30 cellular contexts compared by ENCODE assay signal in the genomic region with DNA sequence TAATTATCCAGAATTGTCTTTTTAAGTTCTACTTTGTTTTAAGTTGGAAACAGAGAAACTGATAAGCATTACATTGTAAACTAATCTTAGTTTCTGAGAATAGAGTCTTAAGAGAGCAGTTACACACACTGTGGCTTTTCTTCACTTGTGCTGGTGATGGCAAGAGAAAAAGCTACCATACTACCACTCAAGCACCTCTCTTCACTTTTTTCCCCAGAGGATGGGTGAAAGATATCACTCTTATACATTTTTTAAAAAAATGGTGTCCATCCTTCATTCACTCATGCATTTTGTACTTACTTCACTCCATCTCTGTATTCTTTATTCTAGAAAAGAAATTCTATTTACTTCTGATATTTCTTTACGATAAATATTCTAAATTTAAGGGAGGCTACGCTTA. TPM values are rescaled to one million over a fixed set of nuclear protein-coding genes. Genes with fewer than 3 reads are reported as not detected.
"Had no signal": no experiment of that assay in that cellular context is flagged by ENCODE, and none has a peak within 500 bp of the region (broad histone marks: within the 10 kb centered on the region; RNA-seq: fewer than 3 reads in every experiment).

No MANE protein-coding gene starts in this region.

- H3K27ac ChIP-seq: stomach, suprapubic skin, testis, thoracic aorta, thyroid gland, tibial artery, tibial nerve, transverse colon, upper lobe of left lung, upper lobe of right lung, uterus, vagina had no signal

- FAIRE-seq: urothelium cell line had no signal

- H3K27me3 ChIP-seq: stomach, suprapubic skin, testis, thyroid gland, tibial artery, tibial nerve, transverse colon, upper lobe of left lung, upper lobe of right lung, uterus, vagina had no signal

- H3K4me1 Mint-ChIP-seq: stimulated activated effector memory CD8-positive, alpha-beta T cell treated with anti-CD3 and anti-CD28 coated beads, Interleukin-12 subunit alpha, Interleukin-12 subunit beta, amount 100 ng/mL, for 72 hours; stimulated activated memory B cell treated with anti-CD40 and anti-IgM and Interleukin-4, amounts not matched to agents 10 μg/mL and 1 μg/mL and 100 μg/mL, for 72 hours; stimulated activated naive B cell treated with anti-CD40 and anti-IgM and Interleukin-4, amounts not matched to agents 10 μg/mL and 1 μg/mL and 100 μg/mL, for 72 hours; stimulated activated naive CD8-positive, alpha-beta T cell treated with anti-CD3 and anti-CD28 coated beads, Interleukin-15, amount 100 ng/mL, for 72 hours had no signal

- H3K36me3 ChIP-seq: stomach, suprapubic skin, thoracic aorta, thyroid gland, tibial artery, tibial nerve, transverse colon, upper lobe of left lung, upper lobe of right lung, uterus, vagina had no signal

- H3K27ac Mint-ChIP-seq: stimulated activated effector memory CD8-positive, alpha-beta T cell treated with anti-CD3 and anti-CD28 coated beads, Interleukin-12 subunit alpha, Interleukin-12 subunit beta, amount 100 ng/mL, for 72 hours; stimulated activated memory B cell treated with anti-CD40 and anti-IgM and Interleukin-4, amounts not matched to agents 10 μg/mL and 1 μg/mL and 100 μg/mL, for 72 hours; stimulated activated naive B cell treated with anti-CD40 and anti-IgM and Interleukin-4, amounts not matched to agents 10 μg/mL and 1 μg/mL and 100 μg/mL, for 72 hours; stimulated activated naive CD8-positive, alpha-beta T cell treated with anti-CD3 and anti-CD28 coated beads, Interleukin-15, amount 100 ng/mL, for 72 hours; stimulated activated naive CD8-positive, alpha-beta T cell treated with anti-CD3 and anti-CD28 coated beads, Interleukin-15, Interleukin-2, amounts not matched to agents 100 ng/mL and 50 ng/mL, for 24 hours; type B pancreatic cell had no signal

- H3K36me3 Mint-ChIP-seq: stimulated activated effector memory CD8-positive, alpha-beta T cell treated with anti-CD3 and anti-CD28 coated beads, Interleukin-12 subunit alpha, Interleukin-12 subunit beta, amount 100 ng/mL, for 72 hours; stimulated activated memory B cell treated with anti-CD40 and anti-IgM and Interleukin-4, amounts not matched to agents 10 μg/mL and 1 μg/mL and 100 μg/mL, for 72 hours; stimulated activated naive B cell treated with anti-CD40 and anti-IgM and Interleukin-4, amounts not matched to agents 10 μg/mL and 1 μg/mL and 100 μg/mL, for 72 hours; type B pancreatic cell had no signal

- H3K9me3 Mint-ChIP-seq: stimulated activated memory B cell treated with anti-CD40 and anti-IgM and Interleukin-4, amounts not matched to agents 10 μg/mL and 1 μg/mL and 100 μg/mL, for 72 hours; type B pancreatic cell had no signal

- H3K4me3 Mint-ChIP-seq: stimulated activated effector memory CD8-positive, alpha-beta T cell treated with anti-CD3 and anti-CD28 coated beads, Interleukin-12 subunit alpha, Interleukin-12 subunit beta, amount 100 ng/mL, for 72 hours; stimulated activated memory B cell treated with anti-CD40 and anti-IgM and Interleukin-4, amounts not matched to agents 10 μg/mL and 1 μg/mL and 100 μg/mL, for 72 hours; stimulated activated naive B cell treated with anti-CD40 and anti-IgM and Interleukin-4, amounts not matched to agents 10 μg/mL and 1 μg/mL and 100 μg/mL, for 72 hours; stimulated activated naive CD8-positive, alpha-beta T cell treated with anti-CD3 and anti-CD28 coated beads, Interleukin-15, amount 100 ng/mL, for 72 hours; stimulated activated naive CD8-positive, alpha-beta T cell treated with anti-CD3 and anti-CD28 coated beads, Interleukin-15, Interleukin-2, amounts not matched to agents 100 ng/mL and 50 ng/mL, for 24 hours; type B pancreatic cell had no signal

- ATAC-seq: stimulated activated effector memory CD8-positive, alpha-beta T cell treated with anti-CD3 and anti-CD28 coated beads, Interleukin-12 subunit alpha, Interleukin-12 subunit beta, amount 100 ng/mL, for 72 hours; stimulated activated memory B cell treated with anti-CD40 and anti-IgM and Interleukin-4, amounts not matched to agents 10 μg/mL and 1 μg/mL and 100 μg/mL, for 72 hours; stimulated activated naive B cell treated with anti-CD40 and anti-IgM and Interleukin-4, amounts not matched to agents 10 μg/mL and 1 μg/mL and 100 μg/mL, for 72 hours; stimulated activated naive CD8-positive, alpha-beta T cell treated with anti-CD3 and anti-CD28 coated beads, Interleukin-15, amount 100 ng/mL, for 72 hours; stimulated activated naive CD8-positive, alpha-beta T cell treated with anti-CD3 and anti-CD28 coated beads, Interleukin-15, Interleukin-2, amounts not matched to agents 100 U/mL and 50 U/mL, for 24 hours; upper lobe of right lung had no signal

- DNase-seq: stimulated activated CD4-positive, alpha-beta T cell treated with anti-CD3 and anti-CD28 coated beads, Interleukin-2, amount 100 ng/mL, for 48 hours; stimulated activated CD4-positive, alpha-beta T cell treated with anti-CD3 and anti-CD28 coated beads, Interleukin-4, amount 100 ng/mL, for 1 hour; stimulated activated CD4-positive, alpha-beta T cell treated with anti-CD3 and anti-CD28 coated beads, Interleukin-4, amount 100 ng/mL, for 24 hours; stimulated activated CD4-positive, alpha-beta T cell treated with anti-CD3 and anti-CD28 coated beads, Interleukin-4, amount 100 ng/mL, for 4 hours; stimulated activated CD8-positive, alpha-beta memory T cell treated with anti-CD3 and anti-CD28 coated beads, Interleukin-4, amount 100 ng/mL, for 48 hours; stimulated activated naive B cell treated with anti-CD40 and anti-IgM and Interleukin-4, amounts not matched to agents 10 μg/mL and 1 μg/mL and 100 μg/mL, for 72 hours; stimulated activated naive CD4-positive, alpha-beta T cell; stimulated activated naive CD4-positive, alpha-beta T cell treated with Interleukin-2 at 50 U/mL for 16 hours; stimulated activated naive CD8-positive, alpha-beta T cell treated with anti-CD3 and anti-CD28 coated beads, Interleukin-15, amount 100 ng/mL, for 72 hours; stimulated activated naive CD8-positive, alpha-beta T cell treated with anti-CD3 and anti-CD28 coated beads, Interleukin-15, Interleukin-2, amounts not matched to agents 100 U/mL and 50 U/mL, for 24 hours; stomach; substantia nigra; testis; thyroid gland; tibial artery; transverse colon; trophoblast cell; upper lobe of left lung; upper lobe of right lung; uterus had no signal

- H3K9me3 ChIP-seq: suprapubic skin, testis, thoracic aorta, thyroid gland, tibial artery, transverse colon, upper lobe of left lung, upper lobe of right lung, uterus, vagina had no signal

- H3K27me3 Mint-ChIP-seq: stimulated activated memory B cell treated with anti-CD40 and anti-IgM and Interleukin-4, amounts not matched to agents 10 μg/mL and 1 μg/mL and 100 μg/mL, for 72 hours; stimulated activated naive B cell treated with anti-CD40 and anti-IgM and Interleukin-4, amounts not matched to agents 10 μg/mL and 1 μg/mL and 100 μg/mL, for 72 hours; stimulated activated naive CD8-positive, alpha-beta T cell treated with anti-CD3 and anti-CD28 coated beads, Interleukin-15, amount 100 ng/mL, for 72 hours; stimulated activated naive CD8-positive, alpha-beta T cell treated with anti-CD3 and anti-CD28 coated beads, Interleukin-15, Interleukin-2, amounts not matched to agents 100 ng/mL and 50 ng/mL, for 24 hours; type B pancreatic cell had no signal

- H3K4me1 ChIP-seq: stomach, suprapubic skin, testis, transverse colon, upper lobe of left lung, upper lobe of right lung, uterus, vagina had no signal

- H3K4me3 ChIP-seq: stomach, suprapubic skin, testis, thoracic aorta, thyroid gland, tibial artery, tibial nerve, transverse colon, upper lobe of left lung, upper lobe of right lung, uterus, vagina had no signal

RNA-seq across cellular contexts. Expression of gene GRID2, which starts 42.5 kb away (rescaled TPM):
- total RNA-seq: subcutaneous adipose tissue, suprapubic skin, upper lobe of right lung, vagina had no signal
- polyA plus RNA-seq: stomach had no signal
